In genomic region chr3:32420138-32420981, GRCh38 we compare ENCODE assay signal across 8 cellular contexts. TPM values are rescaled to one million over a fixed set of nuclear protein-coding genes. Genes with fewer than 3 reads are reported as not detected.
DNase-seq lines count a peak whose midpoint lies in the region; ATAC-seq and TF ChIP-seq lines count a peak whose summit lies in the region.

No MANE protein-coding gene starts in this region.

- H3K4ac ChIP-seq in mesenchymal stem cell (ENCODE audit: low read depth in 1 of 2, low read length in 2 of 2), result peak overlapping the region; percentile 14 to 38

- no peaks in the 10 kb centered on the region for H3K36me3 Mint-ChIP-seq in MCF 10A (ENCODE audit: insufficient read depth, unreplicated experiment)

- H3K4me1 Mint-ChIP-seq in MCF 10A (ENCODE audit: insufficient read depth, unreplicated experiment), result peaks cover 28% of the 10 kb centered on the region

- H2AK5ac ChIP-seq in mesenchymal stem cell (ENCODE audit: low read length, severe bottlenecking), result peak overlapping the region; percentile 57

- peak overlapping the region in 1 of 2 experiments; percentile 55 for H3K14ac ChIP-seq in mesenchymal stem cell (ENCODE audit: low read length in 2 of 2)

- H3K4me3 ChIP-seq in heart left ventricle (no peak overlapping the region), NB4 (ENCODE audit: low read depth, low read length) (peak overlapping the region; percentile 30), mesenchymal stem cell (ENCODE audit: insufficient read depth in 1 of 2, low read depth in 1 of 2, low read length in 2 of 2) (no peak overlapping the region)

- no peaks in the 10 kb centered on the region for H3K9me3 Mint-ChIP-seq in MCF 10A (ENCODE audit: unreplicated experiment)

- TF ChIP-seq POLR2A in heart left ventricle (IDR thresholded peaks at IDR 0.05), result no peak
- no peak for TF ChIP-seq POLR2A in NB4 (IDR thresholded peaks at IDR 0.05; ENCODE audit: extremely low read depth, insufficient read length)

- no TSS peak for BruUV-seq in MCF 10A (replicated peaks; lab: Mats Ljungman, UMichigan)

- peak overlapping the region; percentile 10 for H3K27ac Mint-ChIP-seq in MCF 10A (ENCODE audit: low read depth, unreplicated experiment)

- TF ChIP-seq CTCF in heart left ventricle (IDR thresholded peaks at IDR 0.05) (peak in 1 of 12 donors; percentile 19), NB4 (IDR thresholded peaks at IDR 0.05; ENCODE audit: low read depth, low read length) (no peak), MCF 10A (IDR thresholded peaks at IDR 0.05; ENCODE audit: unreplicated experiment) (no peak)

- CTCF ChIA-PET in MCF 10A (lab: Yijun Ruan, JAX), result interaction anchor here (0.6 to 1.7 kb wide), 3 partner anchors 19 to 198 kb away, joined by 3 to 8 read pairs (median 3); no protein-coding TSS in a partner anchor

- H3K36me3 ChIP-seq in heart left ventricle (no peaks in the 10 kb centered on the region), mesenchymal stem cell (ENCODE audit: control insufficient read depth in 1 of 2, insufficient read depth in 2 of 2, low read depth in 1 of 2, low read length in 2 of 2) (no peaks in the 10 kb centered on the region)

- no peak overlapping the region for H2BK15ac ChIP-seq in mesenchymal stem cell (ENCODE audit: low read depth, poor library complexity, severe bottlenecking)

- H3K9me3 ChIP-seq in heart left ventricle (peaks cover 0 to 5% (median 0%) of the 10 kb centered on the region in 12 donors), mesenchymal stem cell (ENCODE audit: control insufficient read depth, low read length) (no peaks in the 10 kb centered on the region)

- DNase-seq in heart left ventricle, result no peak
- no peak for DNase-seq in cardiac septum (ENCODE audit: low spot score)
- DNase-seq in NB4 (ENCODE audit: low read depth), result peak; percentile 88
- DNase-seq in MCF 10A (ENCODE audit: unreplicated experiment), result peak; percentile 60
- no peak for DNase-seq in mesenchymal stem cell
- DNase-seq in NCI-H345 treated with DMSO at 0.1 percent for 48 hours (lab: John Stamatoyannopoulos, UW; ENCODE audit: unreplicated experiment), result no peak
- DNase-seq in NK-92 treated with Interleukin-12 subunit alpha and Interleukin-12 subunit beta, amount 100 ng/mL, for 24 hours (lab: John Stamatoyannopoulos, UW), result no peak

- H2BK5ac ChIP-seq in mesenchymal stem cell (ENCODE audit: low read depth, low read length, poor library complexity, severe bottlenecking), result peak overlapping the region; percentile 46

- peak overlapping the region; percentile 40 for H3K4me2 ChIP-seq in mesenchymal stem cell (ENCODE audit: low read length, poor library complexity, severe bottlenecking)

- no peak overlapping the region for H3K4me3 Mint-ChIP-seq in MCF 10A (ENCODE audit: unreplicated experiment)

- H3K79me1 ChIP-seq in mesenchymal stem cell (replicated peaks; ENCODE audit: low read length, poor library complexity, severe bottlenecking), result peaks cover 20% of the 10 kb centered on the region

- ATAC-seq in heart left ventricle (peak in 1 of 4 donors; percentile 3), HG02642 (IDR thresholded peaks at IDR 0.05; ENCODE audit: poor library complexity, unreplicated experiment) (peak; percentile 80)

- no peak overlapping the region for H3K9ac ChIP-seq in mesenchymal stem cell (ENCODE audit: low read length)

- H3K23ac ChIP-seq in mesenchymal stem cell (ENCODE audit: low read length in 2 of 2), result no peak overlapping the region

- no peak overlapping the region for H2BK120ac ChIP-seq in mesenchymal stem cell (ENCODE audit: low read depth, low read length)

- intact Hi-C loops in heart left ventricle (cut with DNase I), result no loop called here
- intact Hi-C loops in cardiac septum (cut with DNase I), result no loop called here
- intact Hi-C loops in MCF 10A (cut with micrococcal nuclease), result no loop called here

- peak overlapping the region in 7 of 12 donors; percentile 6 to 88 (median 53) for H3K27ac ChIP-seq in heart left ventricle
- H3K27ac ChIP-seq in mesenchymal stem cell (ENCODE audit: low read length, poor library complexity, severe bottlenecking), result peak overlapping the region; percentile 62

- WGBS in heart left ventricle, 4 donors, result 48 to 71% (median 56%) methylated on average over 12 of the region's 12 CpGs
- 63% methylated on average over 12 of the region's 12 CpGs for WGBS in mesenchymal stem cell

- no peaks in the 10 kb centered on the region for H3K27me3 Mint-ChIP-seq in MCF 10A (ENCODE audit: insufficient read depth, unreplicated experiment)

- H3K27me3 ChIP-seq in heart left ventricle (no peaks in the 10 kb centered on the region), mesenchymal stem cell (ENCODE audit: control insufficient read depth in 1 of 2, insufficient read depth in 1 of 2, low read length in 2 of 2) (no peaks in the 10 kb centered on the region)

- POLR2A ChIA-PET in MCF 10A (lab: Yijun Ruan, JAX), result interaction anchor here (0.6 to 5.0 kb wide), 6 partner anchors 10 to 359 kb away, joined by 3 to 23 read pairs (median 4); partner anchors contain the start of gene CMTM7

- H4K91ac ChIP-seq in mesenchymal stem cell (ENCODE audit: low read length), result no peak overlapping the region

- H4K8ac ChIP-seq in mesenchymal stem cell (ENCODE audit: low read length), result peak overlapping the region; percentile 66

- H3K4me1 ChIP-seq in heart left ventricle (peaks cover 0 to 82% (median 31%) of the 10 kb centered on the region in 12 donors), mesenchymal stem cell (ENCODE audit: control insufficient read depth, insufficient read depth, low read depth, low read length) (peaks cover 22% of the 10 kb centered on the region)

- no peak overlapping the region for H2BK12ac ChIP-seq in mesenchymal stem cell (ENCODE audit: low read length in 2 of 2)

- H2AFZ ChIP-seq in mesenchymal stem cell (ENCODE audit: low read depth, low read length), result no peak overlapping the region

- H3K18ac ChIP-seq in mesenchymal stem cell (ENCODE audit: low read depth in 1 of 2, low read length in 2 of 2), result peak overlapping the region; percentile 23 to 35

RNA-seq across cellular contexts. Expression of gene CMTM7, which starts 28.7 kb away (rescaled TPM):
- total RNA-seq in heart left ventricle (10 to 100 TPM in 1 of 9 donors, 1 to 10 TPM in 8; 2.3 to 16.8 (median 3.6) TPM), cardiac septum (4.0 TPM), MCF 10A (2022) (9.7 and 14.3 TPM in 2 replicates)
- polyA plus RNA-seq in heart left ventricle, result 1 to 10 TPM; 2.7 to 3.8 TPM
- polyA plus RNA-seq in mesenchymal stem cell (2013, experiment 1 of 2), result 15.4 TPM
- 14.4 TPM for polyA plus RNA-seq in mesenchymal stem cell (2013, experiment 2 of 2)

Comparison
In these comparisons a context has a peak if more than half of its experiments do, and no peak if none do; other contexts are left out.
1. DNase-seq: peak in NB4 (single experiment) and MCF 10A (single experiment); none in heart left ventricle (0 of 5), cardiac septum (single experiment), mesenchymal stem cell (single experiment), NCI-H345 treated with DMSO at 0.1 percent for 48 hours (single experiment) and NK-92 treated with Interleukin-12 subunit alpha and Interleukin-12 subunit beta, amount 100 ng/mL, for 24 hours (single experiment).